In the genomic region with DNA sequence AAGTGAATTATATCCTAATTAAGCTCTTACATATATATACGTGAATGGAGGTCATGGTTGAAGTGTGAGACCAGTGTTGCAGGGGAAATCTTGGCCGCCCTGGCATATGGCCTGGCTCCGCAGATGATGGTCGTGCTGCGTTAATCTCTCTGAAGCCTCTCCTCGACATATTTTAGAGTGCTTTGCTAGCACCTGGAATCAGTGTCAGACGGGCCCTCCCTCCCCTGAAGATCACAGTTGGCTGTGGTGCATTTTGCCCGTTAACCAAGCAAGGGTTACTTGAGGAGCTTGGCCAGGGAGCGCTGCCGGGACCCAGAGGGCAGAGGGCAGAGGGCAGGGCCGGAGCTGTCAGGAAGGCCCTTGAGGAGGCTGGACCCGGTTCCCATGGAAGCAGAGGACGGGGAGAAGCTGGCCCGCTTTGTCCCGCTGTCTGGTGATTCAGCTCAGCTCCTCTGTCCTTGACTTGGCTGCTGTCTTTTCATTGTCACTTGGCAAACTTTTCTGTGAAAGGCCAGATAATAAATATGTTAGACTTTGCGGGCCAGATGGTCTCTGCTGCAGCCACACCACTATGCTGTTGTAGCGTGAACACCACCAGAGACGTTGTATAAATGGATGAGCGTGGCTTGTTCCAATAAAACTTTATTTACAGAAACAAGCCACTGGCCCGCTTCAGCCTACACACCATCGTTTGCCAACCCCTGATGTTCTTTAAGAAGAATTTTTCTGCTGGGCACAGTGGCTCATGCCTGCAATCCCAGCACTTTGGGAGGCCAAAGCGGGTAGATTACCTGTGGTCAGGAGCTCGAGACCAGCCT, we compare ENCODE assay signal across 29 cellular contexts. TPM values are rescaled to one million over a fixed set of nuclear protein-coding genes. Genes with fewer than 3 reads are reported as not detected.
"Had no signal": no experiment of that assay in that cellular context is flagged by ENCODE, and none has a peak within 500 bp of the region (broad histone marks: within the 10 kb centered on the region; RNA-seq: fewer than 3 reads in every experiment).

No MANE protein-coding gene starts in this region.

- H3K4me3 Mint-ChIP-seq: activated CD4-positive, alpha-beta memory T cell treated with anti-CD3 and anti-CD28 coated beads for 36 hours; activated CD4-positive, alpha-beta T cell treated with anti-CD3 and anti-CD28 coated beads, Interleukin-2, amount 10 ng/mL, durations not matched to agents 24 days and 14 days; central memory CD8-positive, alpha-beta T cell; dendritic cell treated with granulocyte-macrophage colony-stimulating factor and Interleukin-4, amounts not matched to agents 40 ng/mL and 50 ng/mL, for 4 days; endodermal cell; naive thymus-derived CD8-positive, alpha-beta T cell; stimulated activated naive B cell treated with anti-CD40 and anti-IgM and Interleukin-4, amounts not matched to agents 10 μg/mL and 1 μg/mL and 100 μg/mL, for 72 hours had no signal

- H3K27me3 ChIP-seq: stomach, thyroid gland, upper lobe of left lung, vagina had no signal

- H3K9me3 ChIP-seq: prostate gland, stomach, thyroid gland, upper lobe of left lung, vagina had no signal

- H3K36me3 ChIP-seq: prostate gland had no signal

- H3K27me3 Mint-ChIP-seq: activated CD4-positive, alpha-beta memory T cell treated with anti-CD3 and anti-CD28 coated beads for 36 hours; activated CD4-positive, alpha-beta T cell treated with anti-CD3 and anti-CD28 coated beads, Interleukin-2, amount 10 ng/mL, durations not matched to agents 24 days and 14 days; central memory CD8-positive, alpha-beta T cell; naive thymus-derived CD8-positive, alpha-beta T cell had no signal

- H3K4me1 Mint-ChIP-seq: activated CD4-positive, alpha-beta T cell treated with anti-CD3 and anti-CD28 coated beads, Interleukin-2, amount 10 ng/mL, durations not matched to agents 24 days and 14 days; central memory CD8-positive, alpha-beta T cell had no signal

- H3K4me1 ChIP-seq: prostate gland, vagina had no signal

- FAIRE-seq: keratinocyte had no signal

- H3K4me3 ChIP-seq: prostate gland, stomach, thyroid gland, upper lobe of left lung, vagina had no signal

- H3K9me3 Mint-ChIP-seq: activated CD4-positive, alpha-beta memory T cell treated with anti-CD3 and anti-CD28 coated beads for 36 hours; activated CD4-positive, alpha-beta T cell treated with anti-CD3 and anti-CD28 coated beads, Interleukin-2, amount 10 ng/mL, durations not matched to agents 24 days and 14 days; central memory CD8-positive, alpha-beta T cell; dendritic cell treated with granulocyte-macrophage colony-stimulating factor and Interleukin-4, amounts not matched to agents 40 ng/mL and 50 ng/mL, for 4 days; endodermal cell; naive thymus-derived CD8-positive, alpha-beta T cell; stimulated activated naive B cell treated with anti-CD40 and anti-IgM and Interleukin-4, amounts not matched to agents 10 μg/mL and 1 μg/mL and 100 μg/mL, for 72 hours had no signal

- H3K27ac Mint-ChIP-seq: activated CD4-positive, alpha-beta memory T cell treated with anti-CD3 and anti-CD28 coated beads for 36 hours; activated CD4-positive, alpha-beta T cell treated with anti-CD3 and anti-CD28 coated beads, Interleukin-2, amount 10 ng/mL, durations not matched to agents 24 days and 14 days; dendritic cell treated with granulocyte-macrophage colony-stimulating factor and Interleukin-4, amounts not matched to agents 40 ng/mL and 50 ng/mL, for 4 days; endodermal cell; stimulated activated naive B cell treated with anti-CD40 and anti-IgM and Interleukin-4, amounts not matched to agents 10 μg/mL and 1 μg/mL and 100 μg/mL, for 72 hours had no signal

- ATAC-seq: esophagus mucosa; left colon; naive thymus-derived CD8-positive, alpha-beta T cell; stimulated activated naive B cell treated with anti-CD40 and anti-IgM and Interleukin-4, amounts not matched to agents 10 μg/mL and 1 μg/mL and 100 μg/mL, for 72 hours had no signal

- H3K27ac ChIP-seq: prostate gland, stomach, thyroid gland, upper lobe of left lung, vagina had no signal

- DNase-seq: activated CD4-positive, alpha-beta memory T cell treated with anti-CD3 and anti-CD28 coated beads for 36 hours; activated CD4-positive, alpha-beta T cell treated with anti-CD3 and anti-CD28 coated beads, Interleukin-2, amount 10 ng/mL, durations not matched to agents 24 days and 14 days; activated CD4-positive, CD25-positive, alpha-beta regulatory T cell treated with anti-CD3 and anti-CD28 coated beads, Interleukin-2, amount 50 U/mL, for 72 hours; activated CD8-positive, alpha-beta memory T cell treated with anti-CD3 and anti-CD28 coated beads, Interleukin-2, amount 50 U/mL, for 4 hours; activated gamma-delta T cell treated with Interleukin-2 at 50 U/mL for 16 hours; activated naive CD4-positive, alpha-beta T cell treated with anti-CD3 and anti-CD28 coated beads, Interleukin-2, amount 50 U/mL, for 16 hours; activated T-cell treated with anti-CD3 and anti-CD28 coated beads, Interleukin-2, amount 50 U/mL, for 1 hour; endodermal cell; head of caudate nucleus; hippocampal formation; left colon; naive thymus-derived CD8-positive, alpha-beta T cell; stimulated activated CD4-positive, alpha-beta T cell treated with anti-CD3 and anti-CD28 coated beads, Interleukin-15, amount 100 ng/mL, for 24 hours; stimulated activated CD4-positive, alpha-beta T cell treated with anti-CD3 and anti-CD28 coated beads, Interleukin-2, amount 100 ng/mL, for 24 hours; stimulated activated naive B cell treated with anti-CD40 and anti-IgM and Interleukin-4, amounts not matched to agents 10 μg/mL and 1 μg/mL and 100 μg/mL, for 72 hours; stomach; T-helper 9 cell; thyroid gland; upper lobe of left lung had no signal

RNA-seq across cellular contexts. Expression of a gene that starts 32.3 kb away (rescaled TPM):
- total RNA-seq: activated CD4-positive, alpha-beta memory T cell treated with anti-CD3 and anti-CD28 coated beads for 36 hours; activated CD4-positive, alpha-beta T cell treated with anti-CD3 and anti-CD28 coated beads, Interleukin-2, amount 10 ng/mL, durations not matched to agents 24 days and 14 days; activated CD8-positive, alpha-beta memory T cell treated with anti-CD3 and anti-CD28 coated beads for 36 hours; bronchial epithelial cell; endodermal cell; esophagus mucosa; left colon; lower leg skin; naive thymus-derived CD8-positive, alpha-beta T cell; osteocyte; prostate gland; thyroid gland; vagina had no signal
- polyA plus RNA-seq: keratinocyte; naive thymus-derived CD8-positive, alpha-beta T cell had no signal
